9 cellular contexts compared by ENCODE assay signal in the genomic region with DNA sequence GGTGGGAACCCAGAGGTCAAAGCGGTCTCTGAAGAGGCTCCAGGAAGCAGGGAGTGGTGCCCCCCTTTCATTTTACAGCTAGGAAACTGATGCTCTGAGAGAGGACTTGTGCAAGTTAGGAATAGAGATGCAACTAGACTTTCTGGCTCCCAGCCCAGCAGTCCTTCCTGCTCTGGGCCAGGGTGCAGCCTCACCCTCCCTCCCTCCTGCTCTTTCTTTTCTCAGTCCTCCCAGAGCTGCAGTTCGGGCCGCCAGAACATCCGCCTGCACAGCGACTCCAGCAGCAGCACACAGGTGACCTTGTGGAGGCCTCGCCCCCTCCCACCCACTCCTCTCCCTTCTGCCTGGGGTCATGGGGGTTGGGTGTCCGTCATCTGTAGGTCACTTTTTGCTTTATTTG. TPM values are rescaled to one million over a fixed set of nuclear protein-coding genes. Genes with fewer than 3 reads are reported as not detected.
DNase-seq lines count a peak whose midpoint lies in the region; ATAC-seq and TF ChIP-seq lines count a peak whose summit lies in the region.
"Had no signal": no experiment of that assay in that cellular context is flagged by ENCODE, and none has a peak within 500 bp of the region (broad histone marks: within the 10 kb centered on the region; RNA-seq: fewer than 3 reads in every experiment).

No MANE protein-coding gene starts in this region.

- no peak overlapping the region for H3K27ac Mint-ChIP-seq in activated T-cell treated with anti-CD3 and anti-CD28 coated beads, Interleukin-2, amount 50 U/mL, for 24 hours

- H3K4me1 Mint-ChIP-seq in activated T-cell treated with anti-CD3 and anti-CD28 coated beads, Interleukin-2, amount 50 U/mL, for 24 hours (ENCODE audit: low read depth), result peaks cover 3% of the 10 kb centered on the region

- H3K4me3 ChIP-seq in HCT116 (replicated peaks in 1 of 2; ENCODE audit: low read depth in 1 of 2, low read length in 2 of 2) (peak overlapping the region; percentile 8 to 27; a peak in 3 of 4 replicates), right atrium auricular region (peak overlapping the region in 1 of 2 donors; percentile 15)

- no TSS peak for BruUV-seq in HCT116 (replicated peaks; lab: Mats Ljungman, UMichigan)

- RAD21 ChIA-PET in HCT116 (lab: Charles Lee; ENCODE audit: low non-redundant PET in 1 of 2, low total read pairs in 2 of 2, uncharacterized antibody in 2 of 2, unreplicated experiment in 2 of 2), result no interaction called here

- no peaks in the 10 kb centered on the region for H3K36me3 Mint-ChIP-seq in activated T-cell treated with anti-CD3 and anti-CD28 coated beads, Interleukin-2, amount 50 U/mL, for 24 hours (ENCODE audit: low read depth)

- DNase-seq in HCT116 (ENCODE audit: low read depth, low spot score) (peak; percentile 18), SKM-1 (lab: John Stamatoyannopoulos, UW; ENCODE audit: unreplicated experiment) (peak; percentile 57), right atrium auricular region (ENCODE audit: low spot score) (peak; percentile 87), smooth muscle cell of the brain vasculature (ENCODE audit: low read depth, low spot score) (peak; percentile 67), occipital lobe (lab: John Stamatoyannopoulos, UW) (no peak)
- no peak for DNase-seq in activated T-cell treated with anti-CD3 and anti-CD28 coated beads, Interleukin-2, amount 50 U/mL, for 24 hours

- peaks cover 24 to 25% of the 10 kb centered on the region in 2 experiments for H3K4me1 ChIP-seq in HCT116 (ENCODE audit: control insufficient read depth in 1 of 2, insufficient read depth in 2 of 2, low read length in 2 of 2)
- H3K4me1 ChIP-seq in right atrium auricular region, result peaks cover 0 to 20% of the 10 kb centered on the region in 2 donors

- POLR2A ChIA-PET in HCT116 (lab: Charles Lee), result no interaction called here

- TF ChIP-seq RAD21 in HCT116 (IDR thresholded peaks at IDR 0.05; ENCODE audit: low read depth), result no peak

- CTCF ChIA-PET in HCT116 (lab: Charles Lee), result interaction anchor here (1.4 kb wide), 1 partner anchor 92 kb away, joined by 3 read pairs; no protein-coding TSS in a partner anchor

- no peaks in the 10 kb centered on the region for H3K9me3 Mint-ChIP-seq in activated T-cell treated with anti-CD3 and anti-CD28 coated beads, Interleukin-2, amount 50 U/mL, for 24 hours

- ATAC-seq in HCT116 (peak; percentile 70), HG03025 (IDR thresholded peaks at IDR 0.05; ENCODE audit: low FRiP score, unreplicated experiment) (no peak), GM21825 (IDR thresholded peaks at IDR 0.05; ENCODE audit: unreplicated experiment) (no peak)

- no peaks in the 10 kb centered on the region for H3K9me2 ChIP-seq in HCT116 (ENCODE audit: insufficient read depth)

- no peaks in the 10 kb centered on the region for H4K20me1 ChIP-seq in HCT116 (ENCODE audit: insufficient read depth)

- H3K9ac ChIP-seq in HCT116 (ENCODE audit: low read length), result peak overlapping the region; percentile 37

- H3K27me3 ChIP-seq in HCT116 (ENCODE audit: insufficient read depth, low read length) (no peaks in the 10 kb centered on the region), right atrium auricular region (no peaks in the 10 kb centered on the region)

- H3K9me3 ChIP-seq in HCT116 (ENCODE audit: control insufficient read depth in 1 of 2, insufficient read depth in 1 of 2, low read depth in 1 of 2, low read length in 2 of 2), result no peaks in the 10 kb centered on the region
- H3K9me3 ChIP-seq in right atrium auricular region, result no peaks in the 10 kb centered on the region

- H3K27ac ChIP-seq in HCT116 (ENCODE audit: low read depth, low read length), result peak overlapping the region; percentile 73
- H3K27ac ChIP-seq in right atrium auricular region, result peak overlapping the region; percentile 84 to 89

- TF ChIP-seq POLR2A in HCT116 (IDR thresholded peaks at IDR 0.05; ENCODE audit: borderline replicate concordance, extremely low read depth, insufficient read depth, insufficient read length), result no peak

- intact Hi-C loops in HCT116 (cut with micrococcal nuclease), result no loop called here

- no peaks in the 10 kb centered on the region for H3K79me2 ChIP-seq in HCT116 (ENCODE audit: insufficient read depth, low read length)

- peak overlapping the region; percentile 68 for H3K4me2 ChIP-seq in HCT116 (ENCODE audit: low read length)

- no peaks in the 10 kb centered on the region for H3K27me3 Mint-ChIP-seq in activated T-cell treated with anti-CD3 and anti-CD28 coated beads, Interleukin-2, amount 50 U/mL, for 24 hours

- H3K4me3 Mint-ChIP-seq in activated T-cell treated with anti-CD3 and anti-CD28 coated beads, Interleukin-2, amount 50 U/mL, for 24 hours, result no peak overlapping the region

- peak overlapping the region; percentile 68 for H2AFZ ChIP-seq in HCT116 (ENCODE audit: low read depth, low read length, poor library complexity, severe bottlenecking)

- H3K36me3 ChIP-seq in HCT116 (ENCODE audit: control insufficient read depth in 1 of 2, insufficient read depth in 2 of 2, low read length in 2 of 2) (no peaks in the 10 kb centered on the region), right atrium auricular region (peaks cover 8% of the 10 kb centered on the region)

- TF ChIP-seq CTCF in HCT116 (IDR thresholded peaks at IDR 0.05 in 2 of 3, conservative IDR thresholded peaks at IDR 0.05 in 1 of 3; ENCODE audit: borderline replicate concordance in 1 of 3, insufficient read depth in 1 of 3, low read depth in 2 of 3, low read length in 2 of 3) (no peak), right atrium auricular region (IDR thresholded peaks at IDR 0.05) (no peak)

TF ChIP-seq in HCT116, 20 proteins besides CTCF, POLR2A, EP300 and RAD21 (continues in another document):
- TF ChIP-seq, protein P1, sequence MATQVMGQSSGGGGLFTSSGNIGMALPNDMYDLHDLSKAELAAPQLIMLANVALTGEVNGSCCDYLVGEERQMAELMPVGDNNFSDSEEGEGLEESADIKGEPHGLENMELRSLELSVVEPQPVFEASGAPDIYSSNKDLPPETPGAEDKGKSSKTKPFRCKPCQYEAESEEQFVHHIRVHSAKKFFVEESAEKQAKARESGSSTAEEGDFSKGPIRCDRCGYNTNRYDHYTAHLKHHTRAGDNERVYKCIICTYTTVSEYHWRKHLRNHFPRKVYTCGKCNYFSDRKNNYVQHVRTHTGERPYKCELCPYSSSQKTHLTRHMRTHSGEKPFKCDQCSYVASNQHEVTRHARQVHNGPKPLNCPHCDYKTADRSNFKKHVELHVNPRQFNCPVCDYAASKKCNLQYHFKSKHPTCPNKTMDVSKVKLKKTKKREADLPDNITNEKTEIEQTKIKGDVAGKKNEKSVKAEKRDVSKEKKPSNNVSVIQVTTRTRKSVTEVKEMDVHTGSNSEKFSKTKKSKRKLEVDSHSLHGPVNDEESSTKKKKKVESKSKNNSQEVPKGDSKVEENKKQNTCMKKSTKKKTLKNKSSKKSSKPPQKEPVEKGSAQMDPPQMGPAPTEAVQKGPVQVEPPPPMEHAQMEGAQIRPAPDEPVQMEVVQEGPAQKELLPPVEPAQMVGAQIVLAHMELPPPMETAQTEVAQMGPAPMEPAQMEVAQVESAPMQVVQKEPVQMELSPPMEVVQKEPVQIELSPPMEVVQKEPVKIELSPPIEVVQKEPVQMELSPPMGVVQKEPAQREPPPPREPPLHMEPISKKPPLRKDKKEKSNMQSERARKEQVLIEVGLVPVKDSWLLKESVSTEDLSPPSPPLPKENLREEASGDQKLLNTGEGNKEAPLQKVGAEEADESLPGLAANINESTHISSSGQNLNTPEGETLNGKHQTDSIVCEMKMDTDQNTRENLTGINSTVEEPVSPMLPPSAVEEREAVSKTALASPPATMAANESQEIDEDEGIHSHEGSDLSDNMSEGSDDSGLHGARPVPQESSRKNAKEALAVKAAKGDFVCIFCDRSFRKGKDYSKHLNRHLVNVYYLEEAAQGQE (IDR thresholded peaks at IDR 0.05; ENCODE audit: low read depth), result no peak
- no peak for TF ChIP-seq CBX3 (IDR thresholded peaks at IDR 0.05; ENCODE audit: low read depth)
- TF ChIP-seq, protein P2, sequence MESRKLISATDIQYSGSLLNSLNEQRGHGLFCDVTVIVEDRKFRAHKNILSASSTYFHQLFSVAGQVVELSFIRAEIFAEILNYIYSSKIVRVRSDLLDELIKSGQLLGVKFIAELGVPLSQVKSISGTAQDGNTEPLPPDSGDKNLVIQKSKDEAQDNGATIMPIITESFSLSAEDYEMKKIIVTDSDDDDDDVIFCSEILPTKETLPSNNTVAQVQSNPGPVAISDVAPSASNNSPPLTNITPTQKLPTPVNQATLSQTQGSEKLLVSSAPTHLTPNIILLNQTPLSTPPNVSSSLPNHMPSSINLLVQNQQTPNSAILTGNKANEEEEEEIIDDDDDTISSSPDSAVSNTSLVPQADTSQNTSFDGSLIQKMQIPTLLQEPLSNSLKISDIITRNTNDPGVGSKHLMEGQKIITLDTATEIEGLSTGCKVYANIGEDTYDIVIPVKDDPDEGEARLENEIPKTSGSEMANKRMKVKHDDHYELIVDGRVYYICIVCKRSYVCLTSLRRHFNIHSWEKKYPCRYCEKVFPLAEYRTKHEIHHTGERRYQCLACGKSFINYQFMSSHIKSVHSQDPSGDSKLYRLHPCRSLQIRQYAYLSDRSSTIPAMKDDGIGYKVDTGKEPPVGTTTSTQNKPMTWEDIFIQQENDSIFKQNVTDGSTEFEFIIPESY (IDR thresholded peaks at IDR 0.05; ENCODE audit: extremely low read depth, insufficient replicate concordance, low read length), result no peak
- no peak for TF ChIP-seq EGR1 (IDR thresholded peaks at IDR 0.05; ENCODE audit: low read depth)
- TF ChIP-seq, protein P3, sequence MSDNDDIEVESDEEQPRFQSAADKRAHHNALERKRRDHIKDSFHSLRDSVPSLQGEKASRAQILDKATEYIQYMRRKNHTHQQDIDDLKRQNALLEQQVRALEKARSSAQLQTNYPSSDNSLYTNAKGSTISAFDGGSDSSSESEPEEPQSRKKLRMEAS (IDR thresholded peaks at IDR 0.05), result no peak
- TF ChIP-seq EZH2 (IDR thresholded peaks at IDR 0.05), result no peak
- TF ChIP-seq POLR2AphosphoS5 (IDR thresholded peaks at IDR 0.05; ENCODE audit: low read depth, low read length), result no peak
- no peak for TF ChIP-seq ZFX (IDR thresholded peaks at IDR 0.05)
- TF ChIP-seq EZH2phosphoT487 (IDR thresholded peaks at IDR 0.05; ENCODE audit: borderline replicate concordance), result no peak
- no peak for TF ChIP-seq ELF1 (IDR thresholded peaks at IDR 0.05; ENCODE audit: borderline replicate concordance, low read depth)
- no peak for TF ChIP-seq TCF7L2 (IDR thresholded peaks at IDR 0.05; ENCODE audit: borderline replicate concordance, extremely low read depth, insufficient read depth, insufficient read length)
- TF ChIP-seq SP1 (IDR thresholded peaks at IDR 0.05; ENCODE audit: low read depth), result no peak
- TF ChIP-seq FOSL1 (IDR thresholded peaks at IDR 0.05; ENCODE audit: low read depth), result no peak
- TF ChIP-seq ZNF274 (IDR thresholded peaks at IDR 0.05; ENCODE audit: low read depth, low read length), result no peak
- no peak for TF ChIP-seq SRF (IDR thresholded peaks at IDR 0.05; ENCODE audit: low read depth)
- TF ChIP-seq CEBPB (IDR thresholded peaks at IDR 0.05; ENCODE audit: low read depth), result no peak
- no peak for TF ChIP-seq JUND (IDR thresholded peaks at IDR 0.05)

RNA-seq across cellular contexts. Expression of a gene that starts 51.5 kb away (rescaled TPM):
- not detected for total RNA-seq in HCT116 (2021; ENCODE audit: unreplicated experiment)
- 0.17 TPM in 1 of 2 replicates, not detected in the other for polyA plus RNA-seq in HCT116 (2012)
- not detected for total RNA-seq in right atrium auricular region
- not detected for total RNA-seq in occipital lobe
- total RNA-seq: subcutaneous adipose tissue had no signal

RNA-seq across cellular contexts. Expression of a gene that starts 57.5 kb away (rescaled TPM):
- 36.8 TPM for total RNA-seq in HCT116 (2021; ENCODE audit: unreplicated experiment)
- polyA plus RNA-seq in HCT116 (2012), result 13.2 and 13.5 TPM in 2 replicates
- 10 to 100 TPM; 16.8 to 21.7 TPM for total RNA-seq in right atrium auricular region
- 5.0 TPM for total RNA-seq in occipital lobe

Comparison
In these comparisons a context has a peak if more than half of its experiments do, and no peak if none do; other contexts are left out.
1. DNase-seq: peak in HCT116 (single experiment), SKM-1 (single experiment), right atrium auricular region (single experiment) and smooth muscle cell of the brain vasculature (single experiment); none in occipital lobe (single experiment) and activated T-cell treated with anti-CD3 and anti-CD28 coated beads, Interleukin-2, amount 50 U/mL, for 24 hours (single experiment).